In genomic region chr22:18570509-18571246, GRCh38 we compare ENCODE assay signal across 1 cellular context.
A peak's percentile ranks its signal among the peaks of the same experiment; 100 is the strongest.
TF ChIP-seq lines count a peak whose summit lies in the region.

No MANE protein-coding gene starts in this region.

TF ChIP-seq in HepG2, 621 proteins besides CTCF, POLR2A, EP300 and RAD21:
- TF ChIP-seq PATZ1 (CRISPR knock-in tag; IDR thresholded peaks at IDR 0.05) (0 out of 2 replicates have a peak, but pooled peaks have one; percentile 30), ZFY (CRISPR knock-in tag; IDR thresholded peaks at IDR 0.05) (peak; percentile 32; the same call in 1 of the 2 replicates)
